ENCODE assay signal across 22 cellular contexts in genomic region chr20:53201588-53201987, GRCh38.
"Had no signal": no experiment of that assay in that cellular context is flagged by ENCODE, and none has a peak within 500 bp of the region (broad histone marks: within the 10 kb centered on the region; RNA-seq: fewer than 3 reads in every experiment).

No MANE protein-coding gene starts in this region.

- H3K36me3 ChIP-seq: left ventricle myocardium inferior, prostate gland, right atrium auricular region, thyroid gland had no signal

- DNase-seq: activated CD4-positive, alpha-beta T cell treated with anti-CD3 and anti-CD28 coated beads for 36 hours; activated CD4-positive, alpha-beta T cell treated with anti-CD3 and anti-CD28 coated beads, Interleukin-2, amount 50 U/mL, for 48 hours; activated CD8-positive, alpha-beta memory T cell treated with anti-CD3 and anti-CD28 coated beads, Interleukin-2, amount 10 ng/mL, durations not matched to agents 7 days and 5 days; activated naive CD8-positive, alpha-beta T cell treated with anti-CD3 and anti-CD28 coated beads for 36 hours; amygdala; body of pancreas; caudate nucleus; effector memory CD8-positive, alpha-beta T cell; foreskin fibroblast; glutamatergic neuron; hypothalamus; left ventricle myocardium inferior; mammary epithelial cell; mucosa of descending colon; naive B cell; stimulated activated CD4-positive, alpha-beta T cell treated with anti-CD3 and anti-CD28 coated beads, Interleukin-12 subunit alpha, Interleukin-12 subunit beta, amount 100 ng/mL, for 4 hours; stimulated activated CD4-positive, alpha-beta T cell treated with anti-CD3 and anti-CD28 coated beads, Interleukin-1b, Interleukin-23, amount 100 ng/mL, for 48 hours; stimulated activated naive CD4-positive, alpha-beta T cell treated with Interleukin-2 at 50 U/mL for 16 hours; thyroid gland had no signal

- H3K9me3 ChIP-seq: body of pancreas, left ventricle myocardium inferior, mucosa of descending colon, prostate gland, right atrium auricular region, thyroid gland had no signal

- H3K27ac ChIP-seq: body of pancreas, left ventricle myocardium inferior, prostate gland, right atrium auricular region, thyroid gland had no signal

- H3K36me3 Mint-ChIP-seq: activated CD8-positive, alpha-beta memory T cell treated with anti-CD3 and anti-CD28 coated beads, Interleukin-2, amount 10 ng/mL, durations not matched to agents 7 days and 5 days; activated naive CD8-positive, alpha-beta T cell treated with anti-CD3 and anti-CD28 coated beads for 36 hours; naive B cell had no signal

- ATAC-seq: activated CD4-positive, alpha-beta T cell treated with anti-CD3 and anti-CD28 coated beads for 36 hours; activated CD8-positive, alpha-beta memory T cell treated with anti-CD3 and anti-CD28 coated beads, Interleukin-2, amount 10 ng/mL, durations not matched to agents 7 days and 5 days; body of pancreas; effector memory CD8-positive, alpha-beta T cell; mucosa of descending colon had no signal

- H3K9me3 Mint-ChIP-seq: activated naive CD8-positive, alpha-beta T cell treated with anti-CD3 and anti-CD28 coated beads for 36 hours; effector memory CD8-positive, alpha-beta T cell; naive B cell; neural crest cell had no signal

- H3K4me3 Mint-ChIP-seq: activated CD4-positive, alpha-beta T cell treated with anti-CD3 and anti-CD28 coated beads for 36 hours; activated CD8-positive, alpha-beta memory T cell treated with anti-CD3 and anti-CD28 coated beads, Interleukin-2, amount 10 ng/mL, durations not matched to agents 7 days and 5 days; activated naive CD8-positive, alpha-beta T cell treated with anti-CD3 and anti-CD28 coated beads for 36 hours; effector memory CD8-positive, alpha-beta T cell; naive B cell; neural crest cell had no signal

- H3K4me1 Mint-ChIP-seq: activated CD8-positive, alpha-beta memory T cell treated with anti-CD3 and anti-CD28 coated beads, Interleukin-2, amount 10 ng/mL, durations not matched to agents 7 days and 5 days; naive B cell had no signal

- H3K27me3 ChIP-seq: right atrium auricular region, thyroid gland had no signal

- H3K4me3 ChIP-seq: body of pancreas, left ventricle myocardium inferior, mucosa of descending colon, prostate gland, right atrium auricular region, thyroid gland had no signal

- H3K4me1 ChIP-seq: body of pancreas, left ventricle myocardium inferior, prostate gland, right atrium auricular region, thyroid gland had no signal

- H3K27ac Mint-ChIP-seq: activated CD4-positive, alpha-beta T cell treated with anti-CD3 and anti-CD28 coated beads for 36 hours; activated CD8-positive, alpha-beta memory T cell treated with anti-CD3 and anti-CD28 coated beads, Interleukin-2, amount 10 ng/mL, durations not matched to agents 7 days and 5 days; activated naive CD8-positive, alpha-beta T cell treated with anti-CD3 and anti-CD28 coated beads for 36 hours; effector memory CD8-positive, alpha-beta T cell; naive B cell had no signal
